Comparison of ENCODE assay signal across 26 cellular contexts in the genomic region with DNA sequence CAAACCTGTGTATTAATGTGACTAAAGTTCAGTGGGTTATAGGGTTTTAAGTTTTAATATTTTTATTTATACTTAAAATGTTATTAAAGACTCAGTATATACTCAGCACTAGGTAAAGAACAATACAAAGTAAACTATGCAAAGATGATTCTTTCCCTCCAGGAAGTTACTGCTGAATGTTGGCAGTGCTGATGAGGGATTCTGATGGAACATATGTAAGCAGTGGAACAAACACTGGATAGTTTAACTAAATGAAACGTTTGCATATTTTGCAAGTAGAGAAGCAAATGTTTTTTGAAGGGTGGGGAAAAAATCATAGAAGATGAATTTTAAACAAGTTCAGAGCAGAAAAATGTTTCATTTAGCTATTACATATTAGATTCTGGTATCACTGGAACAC.
"Had no signal": no experiment of that assay in that cellular context is flagged by ENCODE, and none has a peak within 500 bp of the region (broad histone marks: within the 10 kb centered on the region; RNA-seq: fewer than 3 reads in every experiment).

No MANE protein-coding gene starts in this region.

- DNase-seq: activated CD4-positive, alpha-beta memory T cell treated with anti-CD3 and anti-CD28 coated beads, Interleukin-2, amount 10 ng/mL, durations not matched to agents 7 days and 5 days; activated CD4-positive, alpha-beta T cell treated with anti-CD3 and anti-CD28 coated beads for 1 hour; activated CD4-positive, alpha-beta T cell treated with anti-CD3 and anti-CD28 coated beads, Interleukin-2, amount 10 ng/mL, durations not matched to agents 7 days and 5 days; activated gamma-delta T cell treated with Interleukin-2 at 50 U/mL for 16 hours; activated naive CD4-positive, alpha-beta T cell treated with anti-CD3 and anti-CD28 coated beads, Interleukin-2, amount 50 U/mL, for 16 hours; activated T-cell treated with anti-CD3 and anti-CD28 coated beads, Interleukin-2, amount 50 U/mL, for 4 hours; amygdala; dorsolateral prefrontal cortex; effector memory CD4-positive, alpha-beta T cell; islet precursor cell; left ventricle myocardium inferior; mesendoderm; posterior cingulate gyrus; right cardiac atrium; spleen; stimulated activated naive CD4-positive, alpha-beta T cell; T-helper 2 cell; tibial artery had no signal

- H3K4me2 ChIP-seq: hepatocyte had no signal

- H3K79me2 ChIP-seq: hepatocyte had no signal

- H3K4me1 ChIP-seq: breast epithelium, left ventricle myocardium inferior, spleen, suprapubic skin, tibial artery had no signal

- H3K27me3 ChIP-seq: breast epithelium, gastroesophageal sphincter, hepatocyte, spleen, suprapubic skin, tibial artery had no signal

- H3K9me3 ChIP-seq: breast epithelium, gastroesophageal sphincter, left ventricle myocardium inferior, spleen, suprapubic skin, tibial artery had no signal

- H3K27ac ChIP-seq: breast epithelium, dorsolateral prefrontal cortex, gastroesophageal sphincter, hepatocyte, left ventricle myocardium inferior, spleen, suprapubic skin, tibial artery had no signal

- H2AFZ ChIP-seq: hepatocyte had no signal

- FAIRE-seq: colon had no signal

- H3K36me3 ChIP-seq: breast epithelium, gastroesophageal sphincter, left ventricle myocardium inferior, spleen, suprapubic skin, tibial artery had no signal

- ATAC-seq: activated T-cell treated with anti-CD3 and anti-CD28 coated beads, Interleukin-2, amount 50 U/mL, for 4 hours; activated T-helper 17 cell treated with anti-CD3 and anti-CD28 coated beads, Interleukin-2, amount 50 U/mL, for 72 hours; gastroesophageal sphincter; natural killer cell treated with Interleukin-12 subunit alpha and Interleukin-12 subunit beta and Interleukin-15 and Interleukin-18, amount 100 ng/mL, for 72 hours; right cardiac atrium had no signal

- H3K4me3 ChIP-seq: breast epithelium, dorsolateral prefrontal cortex, gastroesophageal sphincter, hepatocyte, left ventricle myocardium inferior, lung, spleen, suprapubic skin, tibial artery had no signal
